Comparison of ENCODE assay signal across 9 cellular contexts in genomic region chr12:94150483-94151225, GRCh38. TPM values are rescaled to one million over a fixed set of nuclear protein-coding genes. Genes with fewer than 3 reads are reported as not detected.
A peak's percentile ranks its signal among the peaks of the same experiment; 100 is the strongest.
DNase-seq lines count a peak whose midpoint lies in the region; FAIRE-seq and TF ChIP-seq lines count a peak whose summit lies in the region.
"Had no signal": no experiment of that assay in that cellular context is flagged by ENCODE, and none has a peak within 500 bp of the region (broad histone marks: within the 10 kb centered on the region; RNA-seq: fewer than 3 reads in every experiment).

No MANE protein-coding gene starts in this region.

- DNase-seq in D341Med (ENCODE audit: low spot score) (peak; percentile 48), MV-4-11 (lab: John Stamatoyannopoulos, UW) (peak; percentile 68), right atrium auricular region (ENCODE audit: low spot score) (no peak), small intestine (no peak), GF-D8 (lab: John Stamatoyannopoulos, UW) (no peak), inferior parietal cortex (ENCODE audit: extremely low spot score) (no peak), BE2C (no peak)
- peak; percentile 59 to 67 for DNase-seq in activated T-cell treated with anti-CD3 and anti-CD28 coated beads, Interleukin-2, amount 50 U/mL, for 48 hours

- no peaks in the 10 kb centered on the region for H3K27me3 ChIP-seq in right atrium auricular region
- H3K27me3 ChIP-seq in small intestine (ENCODE audit: control insufficient read depth in 2 of 2, insufficient read depth in 2 of 2, low read length in 2 of 2) = peaks cover 0 to 6% of the 10 kb centered on the region in 2 donors
- peaks cover 76% of the 10 kb centered on the region for H3K27me3 ChIP-seq in BE2C

- H3K27ac ChIP-seq in right atrium auricular region (no peak overlapping the region), small intestine (ENCODE audit: low read depth in 1 of 2, low read length in 1 of 2) (no peak overlapping the region)

- 4 to 14% (median 7%) methylated on average over 26 of the region's 26 CpGs for WGBS in small intestine, 3 donors

- H3K4me3 ChIP-seq in right atrium auricular region = peak overlapping the region; percentile 58 to 67
- peak overlapping the region; percentile 27 to 64 for H3K4me3 ChIP-seq in small intestine (ENCODE audit: low read depth in 1 of 2, low read length in 2 of 2)
- H3K4me3 ChIP-seq in BE2C (ENCODE audit: low read depth, low read length) = no peak overlapping the region

- H3K9me3 ChIP-seq in right atrium auricular region = no peaks in the 10 kb centered on the region
- no peaks in the 10 kb centered on the region for H3K9me3 ChIP-seq in small intestine (ENCODE audit: control insufficient read depth, low read depth)
- no peaks in the 10 kb centered on the region for H3K9me3 ChIP-seq in BE2C

- H3K36me3 ChIP-seq in right atrium auricular region = no peaks in the 10 kb centered on the region
- no peaks in the 10 kb centered on the region for H3K36me3 ChIP-seq in small intestine (ENCODE audit: control insufficient read depth in 2 of 2, insufficient read depth in 2 of 2, low read length in 2 of 2)
- no peaks in the 10 kb centered on the region for H3K36me3 ChIP-seq in BE2C

- no peak for TF ChIP-seq CTCF in right atrium auricular region (IDR thresholded peaks at IDR 0.05)
- TF ChIP-seq CTCF in BE2C (IDR thresholded peaks at IDR 0.05; ENCODE audit: low read depth, low read length) = no peak

- no peak for FAIRE-seq in small intestine (lab: Jason Lieb, UNC)
- FAIRE-seq: colon had no signal

- H3K4me1 ChIP-seq in right atrium auricular region (peaks cover 0 to 35% of the 10 kb centered on the region in 2 donors), small intestine (ENCODE audit: control insufficient read depth in 2 of 2, insufficient read depth in 1 of 2, low read depth in 1 of 2, low read length in 1 of 2) (peaks cover 5 to 8% of the 10 kb centered on the region in 2 donors), BE2C (no peaks in the 10 kb centered on the region)

RNA-seq across cellular contexts. Expression of gene PLXNC1, which starts 2.3 kb away (rescaled TPM):
- 1 to 10 TPM; 2.0 to 3.0 TPM for total RNA-seq in right atrium auricular region
- 1 to 10 TPM in 2 of 3 donors, under 1 TPM in 1; 0.22 to 1.4 (median 1.1) TPM for polyA plus RNA-seq in small intestine
- 0.39 TPM for polyA plus RNA-seq in BE2C (2012; ENCODE audit: insufficient read depth, insufficient read length, low read depth)

Comparison
In these comparisons a context has a peak if more than half of its experiments do, and no peak if none do; other contexts are left out.
1. DNase-seq: peak in D341Med (single experiment), MV-4-11 (single experiment) and activated T-cell treated with anti-CD3 and anti-CD28 coated beads, Interleukin-2, amount 50 U/mL, for 48 hours (2 of 2); none in right atrium auricular region (single experiment), small intestine (single experiment), GF-D8 (single experiment), inferior parietal cortex (single experiment) and BE2C (single experiment).